ENCODE assay signal across 20 cellular contexts in genomic region chr2:11121099-11121822, GRCh38. TPM values are rescaled to one million over a fixed set of nuclear protein-coding genes. Genes with fewer than 3 reads are reported as not detected.
A peak's percentile ranks its signal among the peaks of the same experiment; 100 is the strongest.
DNase-seq lines count a peak whose midpoint lies in the region; ATAC-seq and TF ChIP-seq lines count a peak whose summit lies in the region.
"Had no signal": no experiment of that assay in that cellular context is flagged by ENCODE, and none has a peak within 500 bp of the region (broad histone marks: within the 10 kb centered on the region; RNA-seq: fewer than 3 reads in every experiment).

No MANE protein-coding gene starts in this region.

- H3K27me3 ChIP-seq in OCI-LY3 (ENCODE audit: low read depth, low read length) = no peaks in the 10 kb centered on the region
- H3K27me3 ChIP-seq in thoracic aorta (replicated peaks; ENCODE audit: insufficient read depth) = no peaks in the 10 kb centered on the region
- H3K27me3 ChIP-seq: sigmoid colon, transverse colon had no signal

- H3K27ac ChIP-seq in OCI-LY3 (ENCODE audit: low read length) (peak overlapping the region; percentile 96), thoracic aorta (no peak overlapping the region)
- H3K27ac ChIP-seq: sigmoid colon, transverse colon had no signal

- H3K79me2 ChIP-seq in OCI-LY3 (ENCODE audit: low read length) = peaks cover 16% of the 10 kb centered on the region; the same call in 1 of the 2 replicates

- DNase-seq in activated naive CD8-positive, alpha-beta T cell treated with anti-CD3 and anti-CD28 coated beads, Interleukin-2, amount 50 U/mL, for 24 hours = no peak
- no peak for DNase-seq in activated naive CD8-positive, alpha-beta T cell treated with anti-CD3 and anti-CD28 coated beads for 36 hours
- DNase-seq in fibroblast of pulmonary artery (ENCODE audit: low read depth) (peak; percentile 18), thoracic aorta (ENCODE audit: low spot score) (no peak), middle frontal gyrus (ENCODE audit: extremely low spot score, low spot score) (no peak)
- no peak for DNase-seq in activated CD4-positive, alpha-beta memory T cell treated with anti-CD3 and anti-CD28 coated beads, Interleukin-2, amount 10 ng/mL, durations not matched to agents 7 days and 5 days
- no peak for DNase-seq in activated effector memory CD4-positive, alpha-beta T cell treated with Interleukin-2 at 50 U/mL for 16 hours
- DNase-seq: activated naive CD4-positive, alpha-beta T cell treated with anti-CD3 and anti-CD28 coated beads, Interleukin-2, amount 50 U/mL, for 16 hours; caudate nucleus; DMS 273 treated with DMSO at 0.1 percent for 48 hours; effector memory CD4-positive, alpha-beta T cell; midbrain; NCI-H226; occipital lobe; sigmoid colon; stimulated activated CD4-positive, alpha-beta T cell treated with anti-CD3 and anti-CD28 coated beads, Interleukin-4, amount 100 ng/mL, for 24 hours; T-cell; transverse colon had no signal

- H4K20me1 ChIP-seq in OCI-LY3 (ENCODE audit: insufficient read depth, low read length) = no peaks in the 10 kb centered on the region

- peaks cover 2% of the 10 kb centered on the region for H3K4me1 Mint-ChIP-seq in activated naive CD8-positive, alpha-beta T cell treated with anti-CD3 and anti-CD28 coated beads, Interleukin-2, amount 50 U/mL, for 24 hours
- no peaks in the 10 kb centered on the region for H3K4me1 Mint-ChIP-seq in activated naive CD8-positive, alpha-beta T cell treated with anti-CD3 and anti-CD28 coated beads for 36 hours
- peaks cover 5% of the 10 kb centered on the region for H3K4me1 Mint-ChIP-seq in activated CD4-positive, alpha-beta memory T cell treated with anti-CD3 and anti-CD28 coated beads, Interleukin-2, amount 10 ng/mL, durations not matched to agents 7 days and 5 days

- H3K4me2 ChIP-seq in OCI-LY3 (ENCODE audit: low read length) = peak overlapping the region; percentile 96

- peak overlapping the region; percentile 76 for H3K9ac ChIP-seq in OCI-LY3 (ENCODE audit: low read length)

- POLR2A ChIA-PET in activated CD4-positive, alpha-beta memory T cell treated with anti-CD3 and anti-CD28 coated beads, Interleukin-2, amount 10 ng/mL, durations not matched to agents 7 days and 5 days (lab: Charles Lee) = no interaction called here

- 0 out of 2 replicates have a peak overlapping the region, but pooled peaks have one; percentile 38 for H2AFZ ChIP-seq in OCI-LY3 (ENCODE audit: low read depth, low read length)

- H3K4me3 ChIP-seq in OCI-LY3 (ENCODE audit: low read length) (peak overlapping the region; percentile 72), fibroblast of pulmonary artery (replicated peaks; ENCODE audit: low read depth, low read length) (no peak overlapping the region), thoracic aorta (peak overlapping the region; percentile 18)
- H3K4me3 ChIP-seq: sigmoid colon, transverse colon had no signal

- no peaks in the 10 kb centered on the region for H3K9me3 Mint-ChIP-seq in activated naive CD8-positive, alpha-beta T cell treated with anti-CD3 and anti-CD28 coated beads, Interleukin-2, amount 50 U/mL, for 24 hours
- no peaks in the 10 kb centered on the region for H3K9me3 Mint-ChIP-seq in activated naive CD8-positive, alpha-beta T cell treated with anti-CD3 and anti-CD28 coated beads for 36 hours
- no peaks in the 10 kb centered on the region for H3K9me3 Mint-ChIP-seq in activated CD4-positive, alpha-beta memory T cell treated with anti-CD3 and anti-CD28 coated beads, Interleukin-2, amount 10 ng/mL, durations not matched to agents 7 days and 5 days
- H3K9me3 Mint-ChIP-seq: T-cell had no signal

- H3K4me3 Mint-ChIP-seq in activated naive CD8-positive, alpha-beta T cell treated with anti-CD3 and anti-CD28 coated beads, Interleukin-2, amount 50 U/mL, for 24 hours = no peak overlapping the region
- H3K4me3 Mint-ChIP-seq in activated naive CD8-positive, alpha-beta T cell treated with anti-CD3 and anti-CD28 coated beads for 36 hours = no peak overlapping the region
- H3K4me3 Mint-ChIP-seq in activated CD4-positive, alpha-beta memory T cell treated with anti-CD3 and anti-CD28 coated beads, Interleukin-2, amount 10 ng/mL, durations not matched to agents 7 days and 5 days = no peak overlapping the region
- H3K4me3 Mint-ChIP-seq: T-cell had no signal

- no peaks in the 10 kb centered on the region for H3K27me3 Mint-ChIP-seq in activated naive CD8-positive, alpha-beta T cell treated with anti-CD3 and anti-CD28 coated beads, Interleukin-2, amount 50 U/mL, for 24 hours
- no peaks in the 10 kb centered on the region for H3K27me3 Mint-ChIP-seq in activated naive CD8-positive, alpha-beta T cell treated with anti-CD3 and anti-CD28 coated beads for 36 hours
- H3K27me3 Mint-ChIP-seq in activated CD4-positive, alpha-beta memory T cell treated with anti-CD3 and anti-CD28 coated beads, Interleukin-2, amount 10 ng/mL, durations not matched to agents 7 days and 5 days = peaks cover 12% of the 10 kb centered on the region
- H3K27me3 Mint-ChIP-seq: T-cell had no signal

- H3K36me3 ChIP-seq in OCI-LY3 (replicated peaks; ENCODE audit: low read depth, low read length) = peaks cover 20% of the 10 kb centered on the region
- H3K36me3 ChIP-seq in thoracic aorta = no peaks in the 10 kb centered on the region
- H3K36me3 ChIP-seq: sigmoid colon, transverse colon had no signal

- peaks cover 87% of the 10 kb centered on the region for H3K4me1 ChIP-seq in OCI-LY3 (ENCODE audit: low read length)
- no peaks in the 10 kb centered on the region for H3K4me1 ChIP-seq in thoracic aorta (ENCODE audit: control insufficient read depth in 1 of 2, low read depth in 2 of 2)
- H3K4me1 ChIP-seq: sigmoid colon, transverse colon had no signal

- no peaks in the 10 kb centered on the region for H3K36me3 Mint-ChIP-seq in activated naive CD8-positive, alpha-beta T cell treated with anti-CD3 and anti-CD28 coated beads, Interleukin-2, amount 50 U/mL, for 24 hours (ENCODE audit: low read depth)
- H3K36me3 Mint-ChIP-seq in activated naive CD8-positive, alpha-beta T cell treated with anti-CD3 and anti-CD28 coated beads for 36 hours = no peaks in the 10 kb centered on the region
- H3K36me3 Mint-ChIP-seq in activated CD4-positive, alpha-beta memory T cell treated with anti-CD3 and anti-CD28 coated beads, Interleukin-2, amount 10 ng/mL, durations not matched to agents 7 days and 5 days (ENCODE audit: low read depth) = no peaks in the 10 kb centered on the region
- H3K36me3 Mint-ChIP-seq: T-cell had no signal

- H3K9me3 ChIP-seq in OCI-LY3 (ENCODE audit: insufficient read depth, low read length) (peaks cover 6% of the 10 kb centered on the region; the same call in 1 of the 2 replicates), thoracic aorta (no peaks in the 10 kb centered on the region)
- H3K9me3 ChIP-seq: sigmoid colon, transverse colon had no signal

- peak; percentile 31 for ATAC-seq in activated naive CD8-positive, alpha-beta T cell treated with anti-CD3 and anti-CD28 coated beads, Interleukin-2, amount 50 U/mL, for 24 hours
- no peak for ATAC-seq in thoracic aorta (ENCODE audit: insufficient number of reproducible peaks, low FRiP score, low read depth)
- ATAC-seq: Panc1, T-cell had no signal

- no peak for TF ChIP-seq CTCF in OCI-LY3 (IDR thresholded peaks at IDR 0.05; ENCODE audit: low read depth, low read length)
- no peak for TF ChIP-seq CTCF in fibroblast of pulmonary artery (IDR thresholded peaks at IDR 0.05; ENCODE audit: low read length, missing control alignments)
- no peak for TF ChIP-seq CTCF in thoracic aorta (IDR thresholded peaks at IDR 0.05)

- CTCF ChIA-PET in activated CD4-positive, alpha-beta memory T cell treated with anti-CD3 and anti-CD28 coated beads, Interleukin-2, amount 10 ng/mL, durations not matched to agents 7 days and 5 days (lab: Charles Lee) = interaction anchor here (1.5 to 2.7 kb wide), 2 partner anchors 11 to 289 kb away, joined by 5 to 10 read pairs; a partner anchor contains a TSS

- H3K27ac Mint-ChIP-seq in activated naive CD8-positive, alpha-beta T cell treated with anti-CD3 and anti-CD28 coated beads, Interleukin-2, amount 50 U/mL, for 24 hours = no peak overlapping the region
- no peak overlapping the region for H3K27ac Mint-ChIP-seq in activated naive CD8-positive, alpha-beta T cell treated with anti-CD3 and anti-CD28 coated beads for 36 hours
- H3K27ac Mint-ChIP-seq in activated CD4-positive, alpha-beta memory T cell treated with anti-CD3 and anti-CD28 coated beads, Interleukin-2, amount 10 ng/mL, durations not matched to agents 7 days and 5 days = no peak overlapping the region
- H3K27ac Mint-ChIP-seq: T-cell had no signal

RNA-seq across cellular contexts. Expression of gene SLC66A3, which starts 34.0 kb away (rescaled TPM):
- 1 to 10 TPM; 5.6 to 6.8 TPM for total RNA-seq in activated naive CD8-positive, alpha-beta T cell treated with anti-CD3 and anti-CD28 coated beads for 36 hours
- total RNA-seq in thoracic aorta = 100 to 1,000 TPM in 1 of 2 donors, 10 to 100 TPM in 1; 53.6 to 124 TPM
- 10 to 100 TPM; 22.9 to 23.8 TPM for total RNA-seq in activated CD4-positive, alpha-beta memory T cell treated with anti-CD3 and anti-CD28 coated beads, Interleukin-2, amount 10 ng/mL, durations not matched to agents 7 days and 5 days
